Comparison of ENCODE assay signal across 1 cellular context in the genomic region with DNA sequence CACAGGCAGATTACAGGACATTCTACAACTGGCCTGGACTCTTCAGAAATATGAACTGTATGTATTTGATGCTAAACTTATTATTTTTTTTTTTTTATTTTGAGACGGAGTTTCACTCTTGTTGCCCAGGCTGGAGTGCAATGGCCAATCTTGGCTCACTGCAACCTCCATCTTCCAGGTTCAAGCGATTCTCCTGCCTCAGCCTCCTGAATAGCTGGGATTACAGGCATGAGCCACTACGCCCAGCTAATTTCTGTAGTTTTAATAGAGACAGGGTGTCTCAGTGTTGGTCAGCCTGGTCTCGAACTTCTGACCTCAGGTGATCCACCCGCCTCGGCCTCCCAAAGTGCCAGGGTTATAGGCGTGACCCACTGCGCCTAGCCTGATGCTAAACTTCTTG. TPM values are rescaled to one million over a fixed set of nuclear protein-coding genes. Genes with fewer than 3 reads are reported as not detected.
"Had no signal": no experiment of that assay in that cellular context is flagged by ENCODE, and none has a peak within 500 bp of the region (broad histone marks: within the 10 kb centered on the region; RNA-seq: fewer than 3 reads in every experiment).

No MANE protein-coding gene starts in this region.

RNA-seq across cellular contexts. Expression of gene RPP25, which starts 42.8 kb away (rescaled TPM):
- total RNA-seq: MCF 10A had no signal
